Comparison of ENCODE assay signal across 8 cellular contexts in the genomic region with DNA sequence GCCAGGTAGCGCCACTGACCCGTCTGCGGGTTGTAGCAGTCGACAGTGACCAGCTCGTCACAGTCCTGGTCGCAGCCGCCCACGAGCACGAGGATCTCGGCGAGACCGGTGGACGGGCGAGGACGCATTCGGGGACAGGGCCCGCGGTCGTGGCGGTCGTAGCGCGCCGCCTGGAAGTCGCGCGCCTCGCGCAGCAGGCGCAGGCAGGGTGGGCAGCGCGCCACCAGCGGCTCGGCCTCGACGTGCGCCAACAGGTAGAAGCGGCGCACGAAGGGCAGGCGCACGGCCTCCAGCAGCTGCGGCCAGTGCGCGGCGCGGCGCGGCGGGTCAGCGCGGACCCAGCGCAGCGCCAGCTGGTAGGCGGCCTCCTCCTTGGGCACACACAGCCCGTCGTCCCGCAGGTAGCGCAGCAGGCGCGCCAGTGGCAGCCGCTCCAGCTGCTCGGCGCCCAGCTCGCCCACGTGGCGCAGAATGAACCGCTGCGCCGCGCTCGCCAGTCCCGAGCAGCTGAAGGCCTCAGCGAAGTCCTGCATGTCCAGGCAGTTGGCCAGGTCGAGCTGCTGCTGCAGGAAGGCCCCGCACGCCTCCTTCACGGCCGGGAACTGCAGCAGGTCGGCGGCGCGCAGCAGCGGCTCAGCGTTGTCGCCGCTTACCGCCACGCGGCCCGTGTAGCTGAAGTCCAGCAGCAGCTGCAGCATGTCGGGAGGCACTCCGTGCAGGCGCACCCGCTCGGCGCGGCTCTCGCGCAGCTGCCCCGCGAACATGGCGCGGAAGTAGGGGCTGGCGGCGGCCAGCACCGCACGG. TPM values are rescaled to one million over a fixed set of nuclear protein-coding genes. Genes with fewer than 3 reads are reported as not detected.
DNase-seq lines count a peak whose midpoint lies in the region; ATAC-seq and TF ChIP-seq lines count a peak whose summit lies in the region.

No MANE protein-coding gene starts in this region.

- no peak for TF ChIP-seq CTCF in AG09309 (IDR thresholded peaks at IDR 0.05; ENCODE audit: control insufficient read depth, insufficient read depth, low read depth, low read length, missing control alignments)
- no peak for TF ChIP-seq CTCF in choroid plexus epithelial cell (conservative IDR thresholded peaks at IDR 0.05; ENCODE audit: low read depth, low read length)
- no peak for TF ChIP-seq CTCF in liver (IDR thresholded peaks at IDR 0.05; ENCODE audit: low read depth, low read length, missing input control)

- peaks cover 5 to 10% (median 6%) of the 10 kb centered on the region in 4 donors for H3K36me3 ChIP-seq in liver (ENCODE audit: control insufficient read depth in 4 of 4, insufficient read depth in 3 of 4, low read depth in 1 of 4, low read length in 3 of 4)

- TF ChIP-seq RAD21 in liver (IDR thresholded peaks at IDR 0.05) = no peak

- H3K27ac Mint-ChIP-seq in stimulated activated naive CD8-positive, alpha-beta T cell treated with anti-CD3 and anti-CD28 coated beads, Interleukin-15, amount 100 ng/mL, for 72 hours = peak overlapping the region; percentile 95

- H3K4me3 ChIP-seq in AG09309 (ENCODE audit: control insufficient read depth, low read depth, low read length) (peak overlapping the region; percentile 96), choroid plexus epithelial cell (ENCODE audit: low read depth, low read length) (peak overlapping the region; percentile 97), liver (ENCODE audit: low read depth in 1 of 3, low read length in 3 of 3) (peak overlapping the region; percentile 73 to 82 (median 78))

- H3K4me1 ChIP-seq in liver (ENCODE audit: control insufficient read depth in 4 of 4, insufficient read depth in 4 of 4, low read length in 3 of 4) = peaks cover 11 to 55% (median 41%) of the 10 kb centered on the region in 4 donors

- H3K9me3 Mint-ChIP-seq in stimulated activated naive CD8-positive, alpha-beta T cell treated with anti-CD3 and anti-CD28 coated beads, Interleukin-15, amount 100 ng/mL, for 72 hours = no peaks in the 10 kb centered on the region

- H3K9ac ChIP-seq in liver (ENCODE audit: low read depth in 1 of 2, low read length in 2 of 2) = peak overlapping the region; percentile 61 to 81

- H3K4me3 Mint-ChIP-seq in stimulated activated naive CD8-positive, alpha-beta T cell treated with anti-CD3 and anti-CD28 coated beads, Interleukin-15, amount 100 ng/mL, for 72 hours = peak overlapping the region; percentile 94 to 95

- no peaks in the 10 kb centered on the region for H3K27me3 Mint-ChIP-seq in stimulated activated naive CD8-positive, alpha-beta T cell treated with anti-CD3 and anti-CD28 coated beads, Interleukin-15, amount 100 ng/mL, for 72 hours

- peak overlapping the region; percentile 82 to 98 for H3K27ac ChIP-seq in liver (ENCODE audit: low read depth in 1 of 2, low read length in 2 of 2)

- ATAC-seq in GM18867 (IDR thresholded peaks at IDR 0.05; ENCODE audit: unreplicated experiment) (peak; percentile 38), HG03108 (IDR thresholded peaks at IDR 0.05; ENCODE audit: unreplicated experiment) (peak; percentile 18)
- peak; percentile 47 for ATAC-seq in stimulated activated naive CD8-positive, alpha-beta T cell treated with anti-CD3 and anti-CD28 coated beads, Interleukin-15, amount 100 ng/mL, for 72 hours

- no peaks in the 10 kb centered on the region for H3K9me3 ChIP-seq in liver (ENCODE audit: control insufficient read depth in 4 of 4, low read length in 3 of 4)

- peaks cover 54% of the 10 kb centered on the region for H3K4me1 Mint-ChIP-seq in stimulated activated naive CD8-positive, alpha-beta T cell treated with anti-CD3 and anti-CD28 coated beads, Interleukin-15, amount 100 ng/mL, for 72 hours

- WGBS in liver = under 1% methylated on average over 108 of the region's 108 CpGs

- no peaks in the 10 kb centered on the region for H3K27me3 ChIP-seq in liver (ENCODE audit: control insufficient read depth in 4 of 4, insufficient read depth in 4 of 4, low read length in 3 of 4)

- DNase-seq in AG09309 (ENCODE audit: low read depth) = no peak
- DNase-seq in SK-N-DZ (ENCODE audit: low spot score) = peak; percentile 20
- peak; percentile 68 for DNase-seq in choroid plexus epithelial cell (ENCODE audit: low read depth)
- DNase-seq in stimulated activated naive CD8-positive, alpha-beta T cell treated with anti-CD3 and anti-CD28 coated beads, Interleukin-15, amount 100 ng/mL, for 72 hours = peak in 1 of 2 donors; percentile 56
- no peak for DNase-seq in NK-92 treated with Interleukin-12 subunit alpha and Interleukin-12 subunit beta, amount 100 ng/mL, for 24 hours (lab: John Stamatoyannopoulos, UW)

TF ChIP-seq in liver, 16 proteins besides CTCF, POLR2A, EP300 and RAD21:
- TF ChIP-seq REST (IDR thresholded peaks at IDR 0.05) = no peak

RNA-seq across cellular contexts. Expression of gene KLHL21, which starts 0.6 kb away (rescaled TPM):
- polyA plus RNA-seq in SK-N-DZ (2014; cell fraction: cytosol; rRNA removed) = 20.7 and 21.6 TPM in 2 replicates
- polyA plus RNA-seq in SK-N-DZ (2014; cell fraction: nucleus; rRNA removed) = 17.5 and 18.7 TPM in 2 replicates
- total RNA-seq in liver = 10 to 100 TPM; 20.8 to 30.4 TPM
- polyA plus RNA-seq in liver = 10 to 100 TPM in 1 of 2 donors, 1 to 10 TPM in 1; 8.7 to 12.4 TPM

RNA-seq across cellular contexts. Expression of gene PHF13, which starts 11.5 kb away (rescaled TPM):
- 15.1 and 16.2 TPM in 2 replicates for polyA plus RNA-seq in SK-N-DZ (2014; cell fraction: cytosol; rRNA removed)
- polyA plus RNA-seq in SK-N-DZ (2014; cell fraction: nucleus; rRNA removed) = 9.7 and 12.2 TPM in 2 replicates
- 1 to 10 TPM; 4.1 to 8.7 TPM for total RNA-seq in liver
- 1 to 10 TPM; 1.4 to 3.5 TPM for polyA plus RNA-seq in liver

RNA-seq across cellular contexts. Expression of gene ZBTB48, which starts 22.3 kb away (rescaled TPM):
- 15.2 and 15.9 TPM in 2 replicates for polyA plus RNA-seq in SK-N-DZ (2014; cell fraction: cytosol; rRNA removed)
- 47.5 and 55.6 TPM in 2 replicates for polyA plus RNA-seq in SK-N-DZ (2014; cell fraction: nucleus; rRNA removed)
- total RNA-seq in liver = 10 to 100 TPM in 1 of 2 donors, 1 to 10 TPM in 1; 8.3 to 18.1 TPM
- polyA plus RNA-seq in liver = 10 to 100 TPM in 1 of 2 donors, 1 to 10 TPM in 1; 9.4 to 16.8 TPM

RNA-seq across cellular contexts. Expression of gene THAP3, which starts 22.6 kb away (rescaled TPM):
- 30.8 and 36.8 TPM in 2 replicates for polyA plus RNA-seq in SK-N-DZ (2014; cell fraction: cytosol; rRNA removed)
- polyA plus RNA-seq in SK-N-DZ (2014; cell fraction: nucleus; rRNA removed) = 23.5 and 46.2 TPM in 2 replicates
- total RNA-seq in liver = 1 to 10 TPM; 7.2 to 8.7 TPM
- polyA plus RNA-seq in liver = 10 to 100 TPM in 1 of 2 donors, 1 to 10 TPM in 1; 8.4 to 10.2 TPM

RNA-seq across cellular contexts. Expression of gene TAS1R1, which starts 47.0 kb away (rescaled TPM):
- 0.46 TPM in 1 of 2 replicates, not detected in the other for polyA plus RNA-seq in SK-N-DZ (2014; cell fraction: cytosol; rRNA removed)
- not detected in 2 replicates for polyA plus RNA-seq in SK-N-DZ (2014; cell fraction: nucleus; rRNA removed)
- total RNA-seq in liver = not detected
- polyA plus RNA-seq in liver = not detected

Comparison
In these comparisons a context has a peak if more than half of its experiments do, and no peak if none do; other contexts are left out.
1. DNase-seq: peak in SK-N-DZ (single experiment) and choroid plexus epithelial cell (single experiment); none in AG09309 (single experiment) and NK-92 treated with Interleukin-12 subunit alpha and Interleukin-12 subunit beta, amount 100 ng/mL, for 24 hours (single experiment).
2. Peak in every context shown above with its lines, with median percentiles within 50 percentile points of each other: H3K4me3 ChIP-seq and ATAC-seq.